ENCODE assay signal across 22 cellular contexts in genomic region chr12:101592931-101593330, GRCh38. TPM values are rescaled to one million over a fixed set of nuclear protein-coding genes. Genes with fewer than 3 reads are reported as not detected.
"Had no signal": no experiment of that assay in that cellular context is flagged by ENCODE, and none has a peak within 500 bp of the region (broad histone marks: within the 10 kb centered on the region; RNA-seq: fewer than 3 reads in every experiment).

No MANE protein-coding gene starts in this region.

- H3K27ac ChIP-seq: ascending aorta, brain microvascular endothelial cell, cardiac muscle cell, SJSA1 had no signal

- DNase-seq: activated CD4-positive, alpha-beta memory T cell treated with anti-CD3 and anti-CD28 coated beads for 36 hours; activated CD4-positive, alpha-beta T cell treated with anti-CD3 and anti-CD28 coated beads for 48 hours; activated CD4-positive, CD25-positive, alpha-beta regulatory T cell treated with anti-CD3 and anti-CD28 coated beads, Interleukin-2, amount 50 U/mL, for 72 hours; activated CD8-positive, alpha-beta memory T cell treated with anti-CD3 and anti-CD28 coated beads for 24 hours; activated effector memory CD4-positive, alpha-beta T cell treated with anti-CD3 and anti-CD28 coated beads, Interleukin-2, amount 50 U/mL, for 16 hours; activated naive CD4-positive, alpha-beta T cell treated with Interleukin-2 at 50 U/mL for 16 hours; activated naive CD8-positive, alpha-beta T cell treated with anti-CD3 and anti-CD28 coated beads, Interleukin-2, amount 50 U/mL, for 24 hours; activated T-cell treated with anti-CD3 and anti-CD28 coated beads, Interleukin-2, amount 50 U/mL, for 4 hours; amniotic stem cell; brain microvascular endothelial cell; KG1; NCI-H1092 treated with DMSO at 0.1 percent for 48 hours; NCI-H1417 treated with DMSO at 0.1 percent for 48 hours; NCI-H1694 treated with DMSO at 0.1 percent for 48 hours; NCI-H2081; NCI-H524; PC-3; SHP77 had no signal

- ATAC-seq: activated naive CD4-positive, alpha-beta T cell treated with anti-CD3 and anti-CD28 coated beads, Interleukin-2, amount 50 U/mL, for 72 hours; activated naive CD8-positive, alpha-beta T cell treated with anti-CD3 and anti-CD28 coated beads, Interleukin-2, amount 50 U/mL, for 24 hours; activated T-cell treated with anti-CD3 and anti-CD28 coated beads, Interleukin-2, amount 50 U/mL, for 4 hours; PC-3 had no signal

- H3K27me3 ChIP-seq: ascending aorta, brain microvascular endothelial cell, SJSA1 had no signal

- H3K36me3 ChIP-seq: ascending aorta, brain microvascular endothelial cell, cardiac muscle cell, SJSA1 had no signal

- H3K4me3 ChIP-seq: ascending aorta, cardiac muscle cell, SJSA1 had no signal

- H3K9me3 ChIP-seq: ascending aorta, SJSA1 had no signal

- H3K4me1 ChIP-seq: ascending aorta, SJSA1 had no signal

RNA-seq across cellular contexts. Expression of gene MYBPC1, which starts 1.8 kb away (rescaled TPM):
- total RNA-seq: activated CD4-positive, alpha-beta memory T cell treated with anti-CD3 and anti-CD28 coated beads for 36 hours; activated naive CD4-positive, alpha-beta T cell treated with anti-CD3 and anti-CD28 coated beads, Interleukin-2, amount 50 U/mL, for 72 hours; activated T-cell treated with anti-CD3 and anti-CD28 coated beads, Interleukin-2, amount 50 U/mL, for 4 hours; ascending aorta; cardiac muscle cell; PC-3; SJSA1 had no signal
- polyA plus RNA-seq: cardiac muscle cell had no signal
